Comparison of ENCODE assay signal across 15 cellular contexts in the genomic region with DNA sequence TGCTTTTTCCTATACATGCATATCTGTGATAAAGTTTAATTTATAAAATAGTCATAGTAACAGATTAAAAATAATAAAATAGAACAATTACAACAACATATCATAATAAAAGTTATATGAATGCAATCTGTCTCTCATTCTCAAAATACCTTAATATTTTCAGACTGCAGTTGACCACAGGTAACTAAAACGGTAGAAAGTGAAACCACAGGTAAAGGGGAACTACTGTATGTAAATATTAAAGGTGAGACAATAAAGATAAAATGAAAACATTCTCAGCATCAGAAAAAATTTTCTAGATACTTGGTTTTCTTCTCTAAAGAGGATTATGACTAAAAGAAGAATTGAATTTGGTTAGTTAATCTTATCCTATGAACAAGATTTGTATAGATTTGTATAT. TPM values are rescaled to one million over a fixed set of nuclear protein-coding genes. Genes with fewer than 3 reads are reported as not detected.
DNase-seq lines count a peak whose midpoint lies in the region; ATAC-seq and TF ChIP-seq lines count a peak whose summit lies in the region.
"Had no signal": no experiment of that assay in that cellular context is flagged by ENCODE, and none has a peak within 500 bp of the region (broad histone marks: within the 10 kb centered on the region; RNA-seq: fewer than 3 reads in every experiment).

No MANE protein-coding gene starts in this region.

- H3K79me2 ChIP-seq in DOHH2 (ENCODE audit: control insufficient read depth, low read length) (peaks cover 43% of the 10 kb centered on the region), MM.1S (ENCODE audit: low read length) (peaks cover 34% of the 10 kb centered on the region), SU-DHL-6 (ENCODE audit: insufficient read depth, low read length) (peaks cover 21% of the 10 kb centered on the region; the same call in 1 of the 2 replicates)

- H3K36me3 ChIP-seq in DOHH2 (ENCODE audit: control insufficient read depth, low read length) (peaks cover 60% of the 10 kb centered on the region), MM.1S (replicated peaks; ENCODE audit: insufficient read depth, low read length) (no peaks in the 10 kb centered on the region), SU-DHL-6 (ENCODE audit: low read length) (peaks cover 10% of the 10 kb centered on the region; the same call in 1 of the 2 replicates), mesenchymal stem cell (ENCODE audit: control insufficient read depth in 1 of 2, insufficient read depth in 2 of 2, low read depth in 1 of 2, low read length in 2 of 2) (peaks cover 7 to 22% of the 10 kb centered on the region in 2 experiments), colonic mucosa (no peaks in the 10 kb centered on the region)

- peaks cover 16% of the 10 kb centered on the region for H3K79me1 ChIP-seq in mesenchymal stem cell (replicated peaks; ENCODE audit: low read length, poor library complexity, severe bottlenecking)

- no peak for ATAC-seq in HG02981 (IDR thresholded peaks at IDR 0.05; ENCODE audit: unreplicated experiment)

- H3K27ac ChIP-seq in DOHH2 (ENCODE audit: low read depth, low read length) (no peak overlapping the region), MM.1S (ENCODE audit: low read length) (peak overlapping the region; percentile 8; the same call in 1 of the 2 replicates), SU-DHL-6 (ENCODE audit: low read depth, low read length) (peak overlapping the region; percentile 45), mesenchymal stem cell (ENCODE audit: low read length, poor library complexity, severe bottlenecking) (no peak overlapping the region), colonic mucosa (no peak overlapping the region)

- H2AFZ ChIP-seq in MM.1S (ENCODE audit: low read length), result no peak overlapping the region
- H2AFZ ChIP-seq in SU-DHL-6 (ENCODE audit: low read depth, low read length, severe bottlenecking), result no peak overlapping the region
- H2AFZ ChIP-seq in mesenchymal stem cell (ENCODE audit: low read depth, low read length), result no peak overlapping the region

- DNase-seq in MM.1S (peak; percentile 74), mesenchymal stem cell (no peak), kidney tubule cell (ENCODE audit: low spot score) (no peak), amygdala (lab: John Stamatoyannopoulos, UW) (no peak), colonic mucosa (no peak)
- DNase-seq: CD4-positive, alpha-beta memory T cell; DND-41; GDM1; NCI-H1436; NCI-H2081; NCI-H82 had no signal

- peaks cover 53% of the 10 kb centered on the region for H3K4me1 ChIP-seq in DOHH2 (ENCODE audit: control insufficient read depth, low read length)
- H3K4me1 ChIP-seq in MM.1S (ENCODE audit: low read length), result peaks cover 27% of the 10 kb centered on the region
- no peaks in the 10 kb centered on the region for H3K4me1 ChIP-seq in mesenchymal stem cell (ENCODE audit: control insufficient read depth, insufficient read depth, low read depth, low read length)
- peaks cover 6% of the 10 kb centered on the region for H3K4me1 ChIP-seq in colonic mucosa

- no peaks in the 10 kb centered on the region for H3K27me3 ChIP-seq in DOHH2 (ENCODE audit: control insufficient read depth, low read length)
- no peaks in the 10 kb centered on the region for H3K27me3 ChIP-seq in MM.1S (replicated peaks; ENCODE audit: insufficient read depth, low read length)
- H3K27me3 ChIP-seq in SU-DHL-6 (ENCODE audit: low read length), result no peaks in the 10 kb centered on the region
- H3K27me3 ChIP-seq in mesenchymal stem cell (ENCODE audit: control insufficient read depth in 1 of 2, insufficient read depth in 1 of 2, low read length in 2 of 2), result no peaks in the 10 kb centered on the region
- no peaks in the 10 kb centered on the region for H3K27me3 ChIP-seq in colonic mucosa

- H3K9me2 ChIP-seq in DOHH2 (replicated peaks; ENCODE audit: control insufficient read depth, low read length) (no peaks in the 10 kb centered on the region), MM.1S (replicated peaks; ENCODE audit: insufficient read depth, low read length) (no peaks in the 10 kb centered on the region), SU-DHL-6 (replicated peaks; ENCODE audit: insufficient read depth, low read length) (no peaks in the 10 kb centered on the region)

- no peak overlapping the region for H2AK5ac ChIP-seq in mesenchymal stem cell (ENCODE audit: low read length, severe bottlenecking)

- H2BK120ac ChIP-seq in mesenchymal stem cell (ENCODE audit: low read depth, low read length), result no peak overlapping the region

- H3K4me3 ChIP-seq in DOHH2 (ENCODE audit: low read length) (peak overlapping the region; percentile 14; the same call in 1 of the 2 replicates), MM.1S (ENCODE audit: low read length) (0 out of 2 replicates have a peak overlapping the region, but pooled peaks have one; percentile 4), SU-DHL-6 (ENCODE audit: insufficient read depth, low read length, poor library complexity, severe bottlenecking) (peak overlapping the region; percentile 12), mesenchymal stem cell (ENCODE audit: insufficient read depth in 1 of 2, low read depth in 1 of 2, low read length in 2 of 2) (no peak overlapping the region), colonic mucosa (no peak overlapping the region)
- H3K4me3 ChIP-seq: HAP-1 had no signal

- no peaks in the 10 kb centered on the region for H4K20me1 ChIP-seq in DOHH2 (ENCODE audit: control insufficient read depth, insufficient read depth, low read depth, low read length)
- H4K20me1 ChIP-seq in MM.1S (ENCODE audit: insufficient read depth, low read length), result no peaks in the 10 kb centered on the region
- 0 out of 2 replicates have a peak, but pooled peaks cover 4% of the 10 kb centered on the region for H4K20me1 ChIP-seq in SU-DHL-6 (ENCODE audit: low read depth, low read length)

- H4K8ac ChIP-seq in mesenchymal stem cell (ENCODE audit: low read length), result no peak overlapping the region

- H3K4ac ChIP-seq in mesenchymal stem cell (ENCODE audit: low read depth in 1 of 2, low read length in 2 of 2), result no peak overlapping the region

- intact Hi-C loops in colonic mucosa (cut with DNase I), result no loop called here

- H3K9me3 ChIP-seq in DOHH2 (ENCODE audit: control insufficient read depth, insufficient read depth, low read length), result no peaks in the 10 kb centered on the region
- no peaks in the 10 kb centered on the region for H3K9me3 ChIP-seq in MM.1S (replicated peaks; ENCODE audit: insufficient read depth, low read length)
- H3K9me3 ChIP-seq in SU-DHL-6 (ENCODE audit: insufficient read depth, low read length), result no peaks in the 10 kb centered on the region
- no peaks in the 10 kb centered on the region for H3K9me3 ChIP-seq in mesenchymal stem cell (ENCODE audit: control insufficient read depth, low read length)
- H3K9me3 ChIP-seq in colonic mucosa, result no peaks in the 10 kb centered on the region
- H3K9me3 ChIP-seq: HAP-1 had no signal

- H2BK15ac ChIP-seq in mesenchymal stem cell (ENCODE audit: low read depth, poor library complexity, severe bottlenecking), result no peak overlapping the region

- H2BK5ac ChIP-seq in mesenchymal stem cell (ENCODE audit: low read depth, low read length, poor library complexity, severe bottlenecking), result no peak overlapping the region

- H3K14ac ChIP-seq in mesenchymal stem cell (ENCODE audit: low read length in 2 of 2), result no peak overlapping the region

- no CpG with 5 or more reads among the region's 1 CpG for WGBS in mesenchymal stem cell

- no peak overlapping the region for H3K18ac ChIP-seq in mesenchymal stem cell (ENCODE audit: low read depth in 1 of 2, low read length in 2 of 2)

- no peak overlapping the region for H3K9ac ChIP-seq in MM.1S (ENCODE audit: low read length)
- H3K9ac ChIP-seq in SU-DHL-6 (ENCODE audit: low read length), result no peak overlapping the region
- peak overlapping the region; percentile 2 for H3K9ac ChIP-seq in mesenchymal stem cell (ENCODE audit: low read length)
- H3K9ac ChIP-seq in colonic mucosa (ENCODE audit: low read depth in 2 of 2, low read length in 2 of 2), result no peak overlapping the region

- H3K4me2 ChIP-seq in DOHH2 (ENCODE audit: low read length) (peak overlapping the region; percentile 44), MM.1S (ENCODE audit: low read depth, low read length) (peak overlapping the region; percentile 57), SU-DHL-6 (ENCODE audit: low read depth, low read length, poor library complexity, severe bottlenecking) (peak overlapping the region; percentile 48), mesenchymal stem cell (ENCODE audit: low read length, poor library complexity, severe bottlenecking) (no peak overlapping the region)

- no peak overlapping the region for H2BK12ac ChIP-seq in mesenchymal stem cell (ENCODE audit: low read length in 2 of 2)

- H4K91ac ChIP-seq in mesenchymal stem cell (ENCODE audit: low read length), result no peak overlapping the region

- TF ChIP-seq CTCF in DOHH2 (IDR thresholded peaks at IDR 0.05; ENCODE audit: low read depth, low read length, poor library complexity, severe bottlenecking) (no peak), MM.1S (IDR thresholded peaks at IDR 0.05; ENCODE audit: low read length) (no peak), SU-DHL-6 (IDR thresholded peaks at IDR 0.05; ENCODE audit: insufficient read depth, low read length, poor library complexity, severe bottlenecking) (no peak), colonic mucosa (IDR thresholded peaks at IDR 0.05) (no peak)

- H3F3A ChIP-seq in DOHH2 (ENCODE audit: control insufficient read depth, insufficient read depth), result peaks cover 12% of the 10 kb centered on the region
- H3F3A ChIP-seq in MM.1S (ENCODE audit: insufficient read depth, low read length), result peaks cover 10% of the 10 kb centered on the region
- peaks cover 9% of the 10 kb centered on the region for H3F3A ChIP-seq in SU-DHL-6 (ENCODE audit: insufficient read depth)

- no peak overlapping the region for H3K23ac ChIP-seq in mesenchymal stem cell (ENCODE audit: low read length in 2 of 2)

RNA-seq across cellular contexts. Expression of gene FKBP14, which starts 6.0 kb away (rescaled TPM):
- 68.8 TPM for polyA plus RNA-seq in mesenchymal stem cell (2013, experiment 1 of 2)
- 69.1 TPM for polyA plus RNA-seq in mesenchymal stem cell (2013, experiment 2 of 2)
- total RNA-seq in colonic mucosa, result 1 to 10 TPM; 7.6 to 9.8 TPM

RNA-seq across cellular contexts. Expression of gene PLEKHA8, which starts 7.7 kb away (rescaled TPM):
- polyA plus RNA-seq in mesenchymal stem cell (2013, experiment 1 of 2), result 6.3 TPM
- 6.0 TPM for polyA plus RNA-seq in mesenchymal stem cell (2013, experiment 2 of 2)
- 10 to 100 TPM; 11.7 to 14.9 TPM for total RNA-seq in colonic mucosa

RNA-seq across cellular contexts. Expression of gene SCRN1, which starts 30.9 kb away (rescaled TPM):
- polyA plus RNA-seq in mesenchymal stem cell (2013, experiment 1 of 2), result 89.2 TPM
- 86.9 TPM for polyA plus RNA-seq in mesenchymal stem cell (2013, experiment 2 of 2)
- 10 to 100 TPM; 13.2 to 17.1 TPM for total RNA-seq in colonic mucosa

Comparison
In these comparisons a context has a peak if more than half of its experiments do, and no peak if none do; other contexts are left out.
1. H3K27ac ChIP-seq: peak in MM.1S (single experiment) and SU-DHL-6 (single experiment); none in DOHH2 (single experiment), mesenchymal stem cell (single experiment) and colonic mucosa (single experiment).
2. H3K4me3 ChIP-seq: peak in DOHH2 (single experiment), MM.1S (single experiment) and SU-DHL-6 (single experiment); none in mesenchymal stem cell (0 of 2) and colonic mucosa (single experiment).